In the genomic region with DNA sequence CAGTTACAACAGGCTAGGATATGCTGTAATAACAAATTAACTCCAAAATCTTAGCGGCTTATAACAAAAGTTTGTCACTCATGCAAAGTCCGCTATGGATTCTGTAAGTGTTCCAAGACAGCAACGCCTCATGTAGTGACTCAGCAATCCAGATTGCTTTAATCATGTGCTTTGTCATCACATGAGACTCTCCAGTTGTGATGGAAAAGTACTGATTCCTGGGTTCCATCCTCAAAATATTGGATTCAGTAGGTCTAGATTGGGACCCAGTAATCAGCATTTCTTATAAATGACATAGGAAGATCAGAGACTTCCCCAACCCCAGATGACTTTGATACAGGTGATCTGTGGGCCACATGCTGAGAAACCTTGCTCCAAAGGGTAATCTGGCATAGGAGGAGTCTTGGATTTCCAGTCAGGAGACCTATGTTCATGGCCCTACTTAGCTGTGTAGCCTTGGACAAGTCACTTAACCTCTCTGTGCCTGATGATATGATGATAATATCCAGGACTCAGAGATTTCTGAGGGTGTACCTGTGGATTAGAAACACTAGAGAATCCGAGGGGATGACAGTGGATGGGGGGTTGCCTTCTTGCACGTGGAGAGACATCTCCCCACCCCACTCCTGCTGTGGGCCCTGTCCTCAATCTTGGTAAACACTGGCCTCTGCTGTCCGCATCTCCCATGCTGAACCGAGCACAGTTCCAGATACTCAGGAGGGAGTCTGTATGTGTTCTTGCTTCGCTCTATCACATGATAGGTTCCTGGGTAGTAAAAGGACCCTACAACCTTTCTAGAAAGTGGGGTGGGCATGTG, we compare ENCODE assay signal across 8 cellular contexts.
DNase-seq lines count a peak whose midpoint lies in the region; ATAC-seq and TF ChIP-seq lines count a peak whose summit lies in the region.
"Had no signal": no experiment of that assay in that cellular context is flagged by ENCODE, and none has a peak within 500 bp of the region (broad histone marks: within the 10 kb centered on the region; RNA-seq: fewer than 3 reads in every experiment).

No MANE protein-coding gene starts in this region.

- H3K9ac ChIP-seq in endodermal cell (ENCODE audit: extremely low read depth, low read length, poor library complexity, severe bottlenecking): no peak overlapping the region

- WGBS in endodermal cell (ENCODE audit: insufficient coverage in 1 of 2, insufficient read length in 1 of 2), 2 experiments: 92 to 94% methylated on average over 6 to 8 of the region's 8 CpGs

- no peak overlapping the region for H3K4me3 Mint-ChIP-seq in endodermal cell
- H3K4me3 Mint-ChIP-seq: activated naive CD8-positive, alpha-beta T cell treated with anti-CD3 and anti-CD28 coated beads for 36 hours had no signal

- ATAC-seq in GM18858 (IDR thresholded peaks at IDR 0.05; ENCODE audit: unreplicated experiment) (no peak), GM18520 (IDR thresholded peaks at IDR 0.05; ENCODE audit: unreplicated experiment) (no peak)

- no peak overlapping the region for H3K27ac Mint-ChIP-seq in endodermal cell
- H3K27ac Mint-ChIP-seq: activated naive CD8-positive, alpha-beta T cell treated with anti-CD3 and anti-CD28 coated beads for 36 hours had no signal

- H3K36me3 ChIP-seq in endodermal cell (ENCODE audit: control insufficient read depth, insufficient read depth, low read length): no peaks in the 10 kb centered on the region

- no peak for TF ChIP-seq CTCF in endodermal cell (conservative IDR thresholded peaks at IDR 0.05)

- no peaks in the 10 kb centered on the region for H3K27me3 ChIP-seq in endodermal cell (ENCODE audit: control insufficient read depth, insufficient read depth, low read length, poor library complexity, severe bottlenecking)

- H3K9me3 Mint-ChIP-seq in endodermal cell: no peaks in the 10 kb centered on the region
- H3K9me3 Mint-ChIP-seq: activated naive CD8-positive, alpha-beta T cell treated with anti-CD3 and anti-CD28 coated beads for 36 hours had no signal

- H3K36me3 Mint-ChIP-seq in endodermal cell (ENCODE audit: low read depth): no peaks in the 10 kb centered on the region
- H3K36me3 Mint-ChIP-seq: activated naive CD8-positive, alpha-beta T cell treated with anti-CD3 and anti-CD28 coated beads for 36 hours had no signal

- H3K27me3 Mint-ChIP-seq in endodermal cell (ENCODE audit: insufficient read depth): no peaks in the 10 kb centered on the region
- H3K27me3 Mint-ChIP-seq: activated naive CD8-positive, alpha-beta T cell treated with anti-CD3 and anti-CD28 coated beads for 36 hours had no signal

- no peak overlapping the region for H3K27ac ChIP-seq in endodermal cell (ENCODE audit: low read depth, low read length)

- H3K4me3 ChIP-seq in endodermal cell (ENCODE audit: low read length): no peak overlapping the region

- H3K4me1 ChIP-seq in endodermal cell (ENCODE audit: control insufficient read depth, insufficient read depth, low read length): peaks cover 13% of the 10 kb centered on the region

- no peaks in the 10 kb centered on the region for H3K9me3 ChIP-seq in endodermal cell (ENCODE audit: control insufficient read depth, low read length)

- H3K4me1 Mint-ChIP-seq in endodermal cell: peaks cover 4% of the 10 kb centered on the region
- H3K4me1 Mint-ChIP-seq: activated naive CD8-positive, alpha-beta T cell treated with anti-CD3 and anti-CD28 coated beads for 36 hours had no signal

- DNase-seq in ELR (ENCODE audit: low read depth): peak; percentile 88
- DNase-seq in NCI-H69 (lab: John Stamatoyannopoulos, UW): peak; percentile 35
- peak; percentile 36 for DNase-seq in endodermal cell
- peak; percentile 72 for DNase-seq in renal cortical epithelial cell (ENCODE audit: low read depth)
- no peak for DNase-seq in SIG-M5 treated with dmso at 0.1 percent for 504 hours (lab: John Stamatoyannopoulos, UW; ENCODE audit: unreplicated experiment)
- DNase-seq: activated naive CD8-positive, alpha-beta T cell treated with anti-CD3 and anti-CD28 coated beads for 36 hours had no signal
